In genomic region chr5:69528015-69528414, GRCh38 we compare ENCODE assay signal across 22 cellular contexts. TPM values are rescaled to one million over a fixed set of nuclear protein-coding genes. Genes with fewer than 3 reads are reported as not detected.
DNase-seq lines count a peak whose midpoint lies in the region; ATAC-seq and TF ChIP-seq lines count a peak whose summit lies in the region.
"Had no signal": no experiment of that assay in that cellular context is flagged by ENCODE, and none has a peak within 500 bp of the region (broad histone marks: within the 10 kb centered on the region; RNA-seq: fewer than 3 reads in every experiment).

No MANE protein-coding gene starts in this region.

- no peak overlapping the region for H4K91ac ChIP-seq in mesenchymal stem cell (ENCODE audit: low read length)

- no peaks in the 10 kb centered on the region for H3K9me3 ChIP-seq in breast epithelium
- H3K9me3 ChIP-seq in mesenchymal stem cell (ENCODE audit: control insufficient read depth, low read length), result no peaks in the 10 kb centered on the region
- H3K9me3 ChIP-seq: A549; ascending aorta; BLaER1 treated with 17β-estradiol and CSF1 and Interleukin-3, amounts not matched to agents 10 nM and 100 nM; colonic mucosa; gastrocnemius medialis; Peyer's patch; psoas muscle had no signal

- H3K36me3 Mint-ChIP-seq in MCF 10A (ENCODE audit: insufficient read depth, unreplicated experiment), result no peaks in the 10 kb centered on the region

- H3K18ac ChIP-seq in mesenchymal stem cell (ENCODE audit: low read depth in 1 of 2, low read length in 2 of 2), result no peak overlapping the region

- no peaks in the 10 kb centered on the region for H3K9me3 Mint-ChIP-seq in MCF 10A (ENCODE audit: unreplicated experiment)
- H3K9me3 Mint-ChIP-seq: H9, nephron had no signal

- no peak overlapping the region for H3K14ac ChIP-seq in mesenchymal stem cell (ENCODE audit: low read length in 2 of 2)

- H3K4me1 ChIP-seq in breast epithelium, result no peaks in the 10 kb centered on the region
- H3K4me1 ChIP-seq in mesenchymal stem cell (ENCODE audit: control insufficient read depth, insufficient read depth, low read depth, low read length), result no peaks in the 10 kb centered on the region
- H3K4me1 ChIP-seq: A549, ascending aorta, gastrocnemius medialis, Peyer's patch, psoas muscle had no signal

- no peak overlapping the region for H3K4me3 Mint-ChIP-seq in MCF 10A (ENCODE audit: unreplicated experiment)
- H3K4me3 Mint-ChIP-seq: H9, nephron had no signal

- no peak overlapping the region for H2BK12ac ChIP-seq in mesenchymal stem cell (ENCODE audit: low read length in 2 of 2)

- no peaks in the 10 kb centered on the region for H3K4me1 Mint-ChIP-seq in MCF 10A (ENCODE audit: insufficient read depth, unreplicated experiment)
- H3K4me1 Mint-ChIP-seq: nephron had no signal

- no peak overlapping the region for H2AK5ac ChIP-seq in mesenchymal stem cell (ENCODE audit: low read length, severe bottlenecking)

- TF ChIP-seq POLR2A in breast epithelium (IDR thresholded peaks at IDR 0.05), result no peak

- no peak overlapping the region for H3K23ac ChIP-seq in mesenchymal stem cell (ENCODE audit: low read length in 2 of 2)

- DNase-seq in breast epithelium (ENCODE audit: low spot score in 2 of 2) (no peak), MCF 10A (ENCODE audit: unreplicated experiment) (no peak), left colon (no peak), kidney tubule cell (ENCODE audit: low spot score) (no peak), cerebellar cortex (ENCODE audit: low spot score) (no peak), mesenchymal stem cell (no peak), GOT3 (lab: John Stamatoyannopoulos, UW) (no peak)
- DNase-seq: activated CD4-positive, alpha-beta T cell treated with anti-CD3 and anti-CD28 coated beads for 48 hours; colonic mucosa; gastrocnemius medialis; H9; Kasumi-1; NCI-H69; Peyer's patch; psoas muscle; stimulated activated naive CD4-positive, alpha-beta T cell treated with Interleukin-2 at 50 U/mL for 16 hours had no signal

- H3K27ac ChIP-seq in breast epithelium (peak overlapping the region; percentile 16 to 35), VCaP (peak overlapping the region; percentile 1; the same call in 1 of the 2 replicates), mesenchymal stem cell (ENCODE audit: low read length, poor library complexity, severe bottlenecking) (no peak overlapping the region)
- H3K27ac ChIP-seq: A549; ascending aorta; BLaER1 treated with 17β-estradiol and CSF1 and Interleukin-3, amounts not matched to agents 10 nM and 100 nM; colonic mucosa; gastrocnemius medialis; psoas muscle had no signal

- H3K27me3 ChIP-seq in breast epithelium (no peaks in the 10 kb centered on the region), mesenchymal stem cell (ENCODE audit: control insufficient read depth in 1 of 2, insufficient read depth in 1 of 2, low read length in 2 of 2) (no peaks in the 10 kb centered on the region)
- H3K27me3 ChIP-seq: ascending aorta; BLaER1 treated with 17β-estradiol and CSF1 and Interleukin-3, amounts not matched to agents 10 nM and 100 nM; colonic mucosa; gastrocnemius medialis; Peyer's patch had no signal

- H2AFZ ChIP-seq in mesenchymal stem cell (ENCODE audit: low read depth, low read length), result no peak overlapping the region

- H3K4me3 ChIP-seq in breast epithelium (no peak overlapping the region), mesenchymal stem cell (ENCODE audit: insufficient read depth in 1 of 2, low read depth in 1 of 2, low read length in 2 of 2) (no peak overlapping the region)
- H3K4me3 ChIP-seq: A549; ascending aorta; BLaER1 treated with 17β-estradiol and CSF1 and Interleukin-3, amounts not matched to agents 10 nM and 100 nM; colonic mucosa; gastrocnemius medialis; lung; Peyer's patch; psoas muscle had no signal

- H2BK5ac ChIP-seq in mesenchymal stem cell (ENCODE audit: low read depth, low read length, poor library complexity, severe bottlenecking), result no peak overlapping the region

- H3K36me3 ChIP-seq in breast epithelium, result no peaks in the 10 kb centered on the region
- no peaks in the 10 kb centered on the region for H3K36me3 ChIP-seq in mesenchymal stem cell (ENCODE audit: control insufficient read depth in 1 of 2, insufficient read depth in 2 of 2, low read depth in 1 of 2, low read length in 2 of 2)
- H3K36me3 ChIP-seq: ascending aorta; BLaER1 treated with 17β-estradiol and CSF1 and Interleukin-3, amounts not matched to agents 10 nM and 100 nM; colonic mucosa; gastrocnemius medialis; Peyer's patch had no signal

- H3K4me2 ChIP-seq in mesenchymal stem cell (ENCODE audit: low read length, poor library complexity, severe bottlenecking), result no peak overlapping the region
- H3K4me2 ChIP-seq: A549; BLaER1 treated with 17β-estradiol and CSF1 and Interleukin-3, amounts not matched to agents 10 nM and 100 nM had no signal

- no peaks in the 10 kb centered on the region for H3K27me3 Mint-ChIP-seq in MCF 10A (ENCODE audit: insufficient read depth, unreplicated experiment)

- H4K8ac ChIP-seq in mesenchymal stem cell (ENCODE audit: low read length), result no peak overlapping the region

- WGBS in mesenchymal stem cell, result 67% methylated on average over 4 of the region's 5 CpGs

- POLR2A ChIA-PET in MCF 10A (lab: Yijun Ruan, JAX), result interaction anchor here (0.6 kb wide), 1 partner anchor 9 kb away, joined by 3 read pairs; no protein-coding TSS in a partner anchor

- CTCF ChIA-PET in MCF 10A (lab: Yijun Ruan, JAX), result interaction anchor here (0.6 kb wide), 3 partner anchors 100 to 146 kb away, joined by 3 to 7 read pairs (median 3); no protein-coding TSS in a partner anchor

- no peaks in the 10 kb centered on the region for H3K79me1 ChIP-seq in mesenchymal stem cell (replicated peaks; ENCODE audit: low read length, poor library complexity, severe bottlenecking)

- H2BK120ac ChIP-seq in mesenchymal stem cell (ENCODE audit: low read depth, low read length), result no peak overlapping the region

- no peak overlapping the region for H3K9ac ChIP-seq in mesenchymal stem cell (ENCODE audit: low read length)
- H3K9ac ChIP-seq: BLaER1 treated with 17β-estradiol and CSF1 and Interleukin-3, amounts not matched to agents 10 nM and 100 nM had no signal

- no peak overlapping the region for H3K4ac ChIP-seq in mesenchymal stem cell (ENCODE audit: low read depth in 1 of 2, low read length in 2 of 2)

- intact Hi-C loops in breast epithelium (cut with DNase I; ENCODE audit: low total_unique reads) (no loop called here), MCF 10A (cut with micrococcal nuclease) (no loop called here), left colon (cut with DNase I, micrococcal nuclease) (no loop called here)

- BruUV-seq in MCF 10A (replicated peaks; lab: Mats Ljungman, UMichigan), result no TSS peak

- no peak for TF ChIP-seq CTCF in breast epithelium (IDR thresholded peaks at IDR 0.05)
- TF ChIP-seq CTCF in MCF 10A (IDR thresholded peaks at IDR 0.05; ENCODE audit: unreplicated experiment), result no peak
- TF ChIP-seq CTCF in VCaP (conservative IDR thresholded peaks at IDR 0.05), result no peak

- no peak overlapping the region for H3K27ac Mint-ChIP-seq in MCF 10A (ENCODE audit: low read depth, unreplicated experiment)
- H3K27ac Mint-ChIP-seq: nephron had no signal

- no peak overlapping the region for H2BK15ac ChIP-seq in mesenchymal stem cell (ENCODE audit: low read depth, poor library complexity, severe bottlenecking)

- ATAC-seq in left colon, result peak; percentile 67
- ATAC-seq: A549, gastrocnemius medialis, psoas muscle had no signal

RNA-seq across cellular contexts. Expression of gene GTF2H2C, which starts 32.0 kb away (rescaled TPM):
- total RNA-seq in breast epithelium, result 10 to 100 TPM; 22.4 to 35.1 (median 28.8) TPM
- total RNA-seq in MCF 10A (2022), result 35.9 and 42.2 TPM in 2 replicates
- total RNA-seq in left colon, result 10 to 100 TPM; 20.3 to 24.8 TPM
- polyA plus RNA-seq in mesenchymal stem cell (2013, experiment 1 of 2), result 15.0 TPM
- 16.4 TPM for polyA plus RNA-seq in mesenchymal stem cell (2013, experiment 2 of 2)

RNA-seq across cellular contexts. Expression of gene OCLN, which starts 35.4 kb away (rescaled TPM):
- total RNA-seq in breast epithelium (10 to 100 TPM in 2 of 3 donors, under 1 TPM in 1; 0.48 to 85.6 (median 35.7) TPM), MCF 10A (2022) (9.0 and 21.7 TPM in 2 replicates), left colon (100 to 1,000 TPM; 127 to 129 TPM)
- polyA plus RNA-seq in mesenchymal stem cell (2013, experiment 1 of 2), result 1.1 TPM
- polyA plus RNA-seq in mesenchymal stem cell (2013, experiment 2 of 2), result 1.4 TPM
